ENCODE assay signal across 6 cellular contexts in the genomic region with DNA sequence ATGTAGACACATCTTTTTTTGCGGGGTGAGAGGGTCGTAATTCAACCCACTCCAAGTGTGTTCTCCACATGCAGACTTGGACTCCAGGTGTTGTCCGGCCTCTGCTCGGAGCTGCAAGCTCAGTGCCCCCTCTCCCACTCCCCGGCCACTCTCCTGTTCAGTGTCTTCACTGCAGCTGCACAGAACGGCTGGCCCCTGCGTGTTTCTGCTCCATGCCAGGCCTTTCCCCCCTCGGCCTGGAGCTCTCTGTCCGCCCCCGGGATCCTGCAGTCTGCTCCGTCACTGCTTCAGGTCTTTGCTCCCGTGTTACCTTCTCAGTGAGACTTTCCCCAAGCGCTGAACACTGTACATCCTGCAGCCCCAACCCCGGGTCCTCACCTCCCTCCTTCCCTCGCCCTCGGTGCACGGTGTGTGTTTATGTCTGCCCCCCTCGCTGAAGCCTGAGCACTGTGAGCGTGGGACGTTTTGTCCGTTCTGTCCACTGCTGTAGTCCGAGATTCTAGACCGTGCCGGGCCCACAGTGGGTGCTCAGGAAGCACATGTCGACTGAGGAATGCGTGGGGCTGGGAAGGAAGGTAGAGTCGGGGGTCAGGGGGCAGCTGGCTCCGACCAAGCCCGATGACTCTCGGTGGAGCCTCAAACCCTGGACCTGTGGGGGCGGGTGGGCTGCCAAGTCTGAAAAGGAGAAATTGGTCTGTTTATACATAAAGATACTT.
"Had no signal": no experiment of that assay in that cellular context is flagged by ENCODE, and none has a peak within 500 bp of the region (broad histone marks: within the 10 kb centered on the region; RNA-seq: fewer than 3 reads in every experiment).

No MANE protein-coding gene starts in this region.

- H3K9me3 Mint-ChIP-seq: H9 had no signal

- H3K4me3 Mint-ChIP-seq: H9 had no signal

- H3K4me3 ChIP-seq: K562 had no signal

- ATAC-seq: K562 had no signal

- DNase-seq: GOT3, H9, HCEC 1CT, IMR-90, KG1 had no signal
